In genomic region chr12:55707841-55708694, GRCh38 we compare ENCODE assay signal across 8 cellular contexts. TPM values are rescaled to one million over a fixed set of nuclear protein-coding genes. Genes with fewer than 3 reads are reported as not detected.
DNase-seq lines count a peak whose midpoint lies in the region; ATAC-seq and TF ChIP-seq lines count a peak whose summit lies in the region.

ITGA7 (minus strand) TSS chr12:55707904; CDS start chr12:55707682, 222 bp downstream.

- H3K9me2 ChIP-seq in SK-N-SH = no peaks in the 10 kb centered on the region

- CTCF ChIA-PET in SK-N-SH (lab: Yijun Ruan, JAX) = interaction anchor here (0.9 to 1.6 kb wide), 4 partner anchors 17 to 64 kb away, joined by 3 to 6 read pairs (median 4); no protein-coding TSS in a partner anchor

- no peaks in the 10 kb centered on the region for H4K20me1 ChIP-seq in SK-N-SH (ENCODE audit: insufficient read depth)

- H3F3A ChIP-seq in SK-N-SH (replicated peaks; ENCODE audit: insufficient read depth) = no peaks in the 10 kb centered on the region

- POLR2A ChIA-PET in SK-N-SH (lab: Yijun Ruan, JAX) = interaction anchor here (1.2 kb wide), 1 partner anchor 8 kb away, joined by 6 read pairs; the partner anchor contains the start of gene BLOC1S1

- H3K27ac ChIP-seq in HL-60 (replicated peaks) = no peak within 1 kb of the TSS
- H3K27ac ChIP-seq in SK-N-SH (ENCODE audit: low read depth in 2 of 2, low read length in 1 of 2) = no peak within 1 kb of the TSS
- H3K27ac ChIP-seq in adipose tissue (ENCODE audit: low read depth, low read length) = no peak within 1 kb of the TSS
- H3K27ac ChIP-seq in right atrium auricular region = peak within 1 kb of the TSS; percentile 86 to 91
- H3K27ac ChIP-seq in psoas muscle = peak within 1 kb of the TSS; percentile 92

- under 1% methylated on average over 25 of the region's 39 CpGs for WGBS in SK-N-SH (ENCODE audit: low lambda C conversion rate)
- 1 to 2% (median 1%) methylated on average over 29 to 39 of the region's 39 CpGs for WGBS in adipose tissue, 3 donors
- WGBS in psoas muscle, 3 donors = 1 to 2% (median 1%) methylated on average over 20 to 39 of the region's 39 CpGs

- no peak for TF ChIP-seq EP300 in SK-N-SH (IDR thresholded peaks at IDR 0.05; ENCODE audit: borderline replicate concordance in 1 of 2, low read depth in 1 of 2, low read length in 1 of 2)

- H3K4me1 ChIP-seq in SK-N-SH (ENCODE audit: control insufficient read depth in 1 of 2, insufficient read depth in 2 of 2, low read depth in 1 of 2, low read length in 1 of 2) = peaks cover 11 to 12% of the 10 kb centered on the region in 2 experiments; a peak in 2 of 4 replicates
- H3K4me1 ChIP-seq in right atrium auricular region = peaks cover 0 to 54% of the 10 kb centered on the region in 2 donors
- H3K4me1 ChIP-seq in psoas muscle = peaks cover 43% of the 10 kb centered on the region

- H3K9me3 ChIP-seq in SK-N-SH = no peaks in the 10 kb centered on the region
- no peaks in the 10 kb centered on the region for H3K9me3 ChIP-seq in right atrium auricular region
- no peaks in the 10 kb centered on the region for H3K9me3 ChIP-seq in psoas muscle

- H3K27me3 ChIP-seq in GM06990 (replicated peaks; ENCODE audit: control insufficient read depth, insufficient read depth, low read length) (peaks cover 2% of the 10 kb centered on the region), HL-60 (ENCODE audit: insufficient read depth, poor library complexity, severe bottlenecking) (peaks cover 8% of the 10 kb centered on the region), SK-N-SH (ENCODE audit: insufficient read depth) (no peaks in the 10 kb centered on the region; the same call in 1 of the 2 replicates), right atrium auricular region (no peaks in the 10 kb centered on the region), psoas muscle (ENCODE audit: insufficient read depth in 3 of 3, low read length in 2 of 3) (no peaks in the 10 kb centered on the region)

- peak within 1 kb of the TSS; percentile 41; the same call in 1 of the 2 replicates for H3K9ac ChIP-seq in SK-N-SH

- DNase-seq in GM06990 (ENCODE audit: extremely low read depth, insufficient read length) = peak; percentile 37
- DNase-seq in HL-60 (ENCODE audit: low read depth in 1 of 2, low spot score in 1 of 2) = no peak
- peak; percentile 92 for DNase-seq in SK-N-SH
- no peak for DNase-seq in right atrium auricular region (ENCODE audit: low spot score)
- DNase-seq in psoas muscle = peak; percentile 78 to 93

- ATAC-seq in psoas muscle (peak; percentile 27 to 44 (median 40)), HG03139 (IDR thresholded peaks at IDR 0.05; ENCODE audit: unreplicated experiment) (no peak), HG03039 (IDR thresholded peaks at IDR 0.05; ENCODE audit: unreplicated experiment) (no peak)

- H3K4me3 ChIP-seq in GM06990 (replicated peaks; ENCODE audit: low read depth, low read length) (peak within 1 kb of the TSS; percentile 59), HL-60 (replicated peaks; ENCODE audit: insufficient read depth, low read length) (peak within 1 kb of the TSS; percentile 66), SK-N-SH (ENCODE audit: low read depth in 2 of 2, low read length in 1 of 2) (peak within 1 kb of the TSS; percentile 51 to 69), right atrium auricular region (peak within 1 kb of the TSS; percentile 75 to 81), psoas muscle (peak within 1 kb of the TSS; percentile 85)

- peak within 1 kb of the TSS; percentile 92 for H2AFZ ChIP-seq in SK-N-SH (ENCODE audit: low read depth)

- H3K36me3 ChIP-seq in GM06990 (ENCODE audit: control insufficient read depth, insufficient read depth, low read length) = no peaks in the 10 kb centered on the region
- H3K36me3 ChIP-seq in SK-N-SH (replicated peaks in 1 of 2; ENCODE audit: control insufficient read depth in 1 of 2, insufficient read depth in 2 of 2, low read length in 1 of 2) = no peaks in the 10 kb centered on the region
- no peaks in the 10 kb centered on the region for H3K36me3 ChIP-seq in right atrium auricular region
- no peaks in the 10 kb centered on the region for H3K36me3 ChIP-seq in psoas muscle (ENCODE audit: insufficient read depth in 1 of 2, low read depth in 1 of 2)

- intact Hi-C loops in psoas muscle (cut with DNase I) = no loop called here

- TF ChIP-seq RAD21 in SK-N-SH (IDR thresholded peaks at IDR 0.05; ENCODE audit: low read length) = no peak

- no peaks in the 10 kb centered on the region for H3K79me2 ChIP-seq in SK-N-SH (ENCODE audit: insufficient read depth)

- H3K4me2 ChIP-seq in SK-N-SH = peak within 1 kb of the TSS; percentile 87

- TF ChIP-seq CTCF in GM06990 (IDR thresholded peaks at IDR 0.05; ENCODE audit: insufficient read depth, low read length, poor library complexity, severe bottlenecking) = no peak
- no peak for TF ChIP-seq CTCF in HL-60 (IDR thresholded peaks at IDR 0.05; ENCODE audit: insufficient read depth, low read length)
- no peak for TF ChIP-seq CTCF in SK-N-SH (IDR thresholded peaks at IDR 0.05)
- TF ChIP-seq CTCF in right atrium auricular region (IDR thresholded peaks at IDR 0.05) = peak in 1 of 2 donors; percentile 13
- no peak for TF ChIP-seq CTCF in psoas muscle (IDR thresholded peaks at IDR 0.05)

TF ChIP-seq in SK-N-SH, 30 proteins besides CTCF, POLR2A, EP300 and RAD21:
- no peak for TF ChIP-seq IRF3 (IDR thresholded peaks at IDR 0.05; ENCODE audit: low read depth, low read length)
- no peak for TF ChIP-seq NRF1 (IDR thresholded peaks at IDR 0.05; ENCODE audit: low read depth, low read length)
- no peak for TF ChIP-seq GATA2 (CRISPR knock-in tag; IDR thresholded peaks at IDR 0.05)
- no peak for TF ChIP-seq FOXM1 (IDR thresholded peaks at IDR 0.05; ENCODE audit: low read depth)
- TF ChIP-seq NFIC (IDR thresholded peaks at IDR 0.05; ENCODE audit: borderline replicate concordance) = no peak
- TF ChIP-seq FOSL2 (IDR thresholded peaks at IDR 0.05; ENCODE audit: borderline replicate concordance, low read depth) = no peak
- TF ChIP-seq POLR2AphosphoS5 (IDR thresholded peaks at IDR 0.05; ENCODE audit: low read depth, low read length) = no peak
- TF ChIP-seq RXRA (IDR thresholded peaks at IDR 0.05; ENCODE audit: borderline replicate concordance, low read depth) = no peak
- no peak for TF ChIP-seq CHD2 (IDR thresholded peaks at IDR 0.05; ENCODE audit: low read length, partially characterized antibody)
- TF ChIP-seq, protein P1, sequence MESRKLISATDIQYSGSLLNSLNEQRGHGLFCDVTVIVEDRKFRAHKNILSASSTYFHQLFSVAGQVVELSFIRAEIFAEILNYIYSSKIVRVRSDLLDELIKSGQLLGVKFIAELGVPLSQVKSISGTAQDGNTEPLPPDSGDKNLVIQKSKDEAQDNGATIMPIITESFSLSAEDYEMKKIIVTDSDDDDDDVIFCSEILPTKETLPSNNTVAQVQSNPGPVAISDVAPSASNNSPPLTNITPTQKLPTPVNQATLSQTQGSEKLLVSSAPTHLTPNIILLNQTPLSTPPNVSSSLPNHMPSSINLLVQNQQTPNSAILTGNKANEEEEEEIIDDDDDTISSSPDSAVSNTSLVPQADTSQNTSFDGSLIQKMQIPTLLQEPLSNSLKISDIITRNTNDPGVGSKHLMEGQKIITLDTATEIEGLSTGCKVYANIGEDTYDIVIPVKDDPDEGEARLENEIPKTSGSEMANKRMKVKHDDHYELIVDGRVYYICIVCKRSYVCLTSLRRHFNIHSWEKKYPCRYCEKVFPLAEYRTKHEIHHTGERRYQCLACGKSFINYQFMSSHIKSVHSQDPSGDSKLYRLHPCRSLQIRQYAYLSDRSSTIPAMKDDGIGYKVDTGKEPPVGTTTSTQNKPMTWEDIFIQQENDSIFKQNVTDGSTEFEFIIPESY (IDR thresholded peaks at IDR 0.05; ENCODE audit: borderline replicate concordance, low read depth) = no peak
- TF ChIP-seq EZH2phosphoT487 (IDR thresholded peaks at IDR 0.05; ENCODE audit: borderline replicate concordance, low read depth) = no peak
- no peak for TF ChIP-seq ELF1 (IDR thresholded peaks at IDR 0.05)
- TF ChIP-seq MXI1 (IDR thresholded peaks at IDR 0.05; ENCODE audit: low read depth, low read length) = no peak
- no peak for TF ChIP-seq TCF12 (IDR thresholded peaks at IDR 0.05)
- no peak for TF ChIP-seq FOXJ3 (CRISPR knock-in tag; IDR thresholded peaks at IDR 0.05)
- no peak for TF ChIP-seq GABPA (IDR thresholded peaks at IDR 0.05; ENCODE audit: low read depth)
- no peak for TF ChIP-seq YY1 (IDR thresholded peaks at IDR 0.05; ENCODE audit: low read depth)
- no peak for TF ChIP-seq USF1 (IDR thresholded peaks at IDR 0.05; ENCODE audit: borderline replicate concordance, low read depth)

RNA-seq across cellular contexts. Expression of gene ITGA7, which starts in this region (rescaled TPM):
- polyA plus RNA-seq in SK-N-SH (2012; rRNA removed) = 17.6 and 19.7 TPM in 2 replicates
- 7.3 and 9.1 TPM in 2 replicates for polyA plus RNA-seq in SK-N-SH (2012; cell fraction: cytosol; rRNA removed)
- polyA plus RNA-seq in SK-N-SH (2012; cell fraction: nucleus; rRNA removed) = 71.0 and 80.7 TPM in 2 replicates
- 100 to 1,000 TPM in 2 of 3 donors, 10 to 100 TPM in 1; 71.2 to 591 (median 227) TPM for polyA plus RNA-seq in adipose tissue
- total RNA-seq in right atrium auricular region = 100 to 1,000 TPM; 291 to 309 TPM
- 100 to 1,000 TPM; 297 to 433 (median 350) TPM for total RNA-seq in psoas muscle
- 100 to 1,000 TPM in 2 of 3 donors, 10 to 100 TPM in 1; 51.8 to 254 (median 152) TPM for polyA plus RNA-seq in psoas muscle

Comparison
In these comparisons a context has a peak if more than half of its experiments do, and no peak if none do; other contexts are left out.
1. DNase-seq: peak in GM06990 (single experiment), SK-N-SH (single experiment) and psoas muscle (2 of 2); none in HL-60 (0 of 2) and right atrium auricular region (single experiment).
2. H3K27ac ChIP-seq: peak in right atrium auricular region (2 of 2) and psoas muscle (single experiment); none in HL-60 (single experiment), SK-N-SH (0 of 2) and adipose tissue (single experiment).
3. ATAC-seq: peak in psoas muscle (4 of 4); none in HG03139 (single experiment) and HG03039 (single experiment).
4. Peak in every context shown above with its lines, with median percentiles within 50 percentile points of each other: H3K4me3 ChIP-seq.